Comparison of ENCODE assay signal across 24 cellular contexts in genomic region chr2:21260316-21260715, GRCh38.
DNase-seq lines count a peak whose midpoint lies in the region; ATAC-seq and TF ChIP-seq lines count a peak whose summit lies in the region.
"Had no signal": no experiment of that assay in that cellular context is flagged by ENCODE, and none has a peak within 500 bp of the region (broad histone marks: within the 10 kb centered on the region; RNA-seq: fewer than 3 reads in every experiment).

No MANE protein-coding gene starts in this region.

- no peak overlapping the region for H3K4me2 ChIP-seq in neuronal stem cell (ENCODE audit: insufficient read depth, low read length, poor library complexity, severe bottlenecking)
- H3K4me2 ChIP-seq: A549 had no signal

- ATAC-seq in HG03039 (IDR thresholded peaks at IDR 0.05; ENCODE audit: unreplicated experiment) (no peak), GM19455 (IDR thresholded peaks at IDR 0.05; ENCODE audit: unreplicated experiment) (no peak)
- ATAC-seq: A549, PC-3 had no signal

- peaks cover 9 to 11% of the 10 kb centered on the region in 2 donors for H3K4me1 ChIP-seq in neuronal stem cell (ENCODE audit: control insufficient read depth in 2 of 2, insufficient read depth in 1 of 2, low read depth in 1 of 2, low read length in 2 of 2)
- H3K4me1 ChIP-seq: A549 had no signal

- H3K27ac Mint-ChIP-seq in endothelial cell (ENCODE audit: unreplicated experiment): peak overlapping the region; percentile 73
- H3K27ac Mint-ChIP-seq: CD4-positive, alpha-beta memory T cell had no signal

- no peak overlapping the region for H3K4me3 Mint-ChIP-seq in endothelial cell (ENCODE audit: unreplicated experiment)
- H3K4me3 Mint-ChIP-seq: CD4-positive, alpha-beta memory T cell; H9 had no signal

- no peak overlapping the region for H3K4me3 ChIP-seq in neuronal stem cell (ENCODE audit: low read length in 2 of 2)
- H3K4me3 ChIP-seq: A549, GM23248 had no signal

- peak overlapping the region; percentile 57 for H2AFZ ChIP-seq in neuronal stem cell (ENCODE audit: low read length)
- H2AFZ ChIP-seq: GM23248 had no signal

- no peaks in the 10 kb centered on the region for H3K9me3 Mint-ChIP-seq in endothelial cell (ENCODE audit: unreplicated experiment)
- H3K9me3 Mint-ChIP-seq: H9 had no signal

- H3K27ac ChIP-seq in neuronal stem cell (replicated peaks; ENCODE audit: low read length): no peak overlapping the region
- H3K27ac ChIP-seq: A549, GM23248 had no signal

- H3K14ac ChIP-seq in neuronal stem cell (ENCODE audit: low read length): no peak overlapping the region

- no peaks in the 10 kb centered on the region for H3K27me3 ChIP-seq in neuronal stem cell (ENCODE audit: control insufficient read depth in 3 of 3, insufficient read depth in 3 of 3, low read depth in 1 of 3, low read length in 3 of 3)

- no peaks in the 10 kb centered on the region for H3K36me3 ChIP-seq in neuronal stem cell (replicated peaks in 1 of 2; ENCODE audit: control insufficient read depth in 2 of 2, insufficient read depth in 2 of 2, low read length in 2 of 2)

- no peak overlapping the region for H2BK120ac ChIP-seq in neuronal stem cell (ENCODE audit: low read depth, low read length)

- no peaks in the 10 kb centered on the region for H3K9me3 ChIP-seq in neuronal stem cell (replicated peaks in 1 of 2; ENCODE audit: control insufficient read depth in 2 of 2, insufficient read depth in 1 of 2, low read depth in 1 of 2, low read length in 2 of 2)

- H4K8ac ChIP-seq in neuronal stem cell (ENCODE audit: low read depth, low read length): no peak overlapping the region

- H2AK5ac ChIP-seq in neuronal stem cell (ENCODE audit: low read depth, low read length): no peak overlapping the region

- no peak overlapping the region for H2BK12ac ChIP-seq in neuronal stem cell (ENCODE audit: low read length)

- peaks cover 18% of the 10 kb centered on the region for H3K27me3 Mint-ChIP-seq in endothelial cell (ENCODE audit: unreplicated experiment)
- H3K27me3 Mint-ChIP-seq: CD4-positive, alpha-beta memory T cell had no signal

- no peak overlapping the region for H3K23ac ChIP-seq in neuronal stem cell (ENCODE audit: low read depth, low read length, poor library complexity)

- no peak overlapping the region for H3K4ac ChIP-seq in neuronal stem cell (ENCODE audit: low read length)

- no peak for TF ChIP-seq CTCF in endothelial cell (IDR thresholded peaks at IDR 0.05; ENCODE audit: unreplicated experiment)

- no peak overlapping the region for H2BK15ac ChIP-seq in neuronal stem cell (ENCODE audit: low read length)

- H3K18ac ChIP-seq in neuronal stem cell (ENCODE audit: low read length): no peak overlapping the region

- peaks cover 76% of the 10 kb centered on the region for H3K4me1 Mint-ChIP-seq in endothelial cell (ENCODE audit: unreplicated experiment)
- H3K4me1 Mint-ChIP-seq: CD4-positive, alpha-beta memory T cell had no signal

- DNase-seq in DMS 273 (lab: John Stamatoyannopoulos, UW; ENCODE audit: unreplicated experiment) (peak; percentile 81), NCI-H69 (lab: John Stamatoyannopoulos, UW) (peak; percentile 1), endothelial cell (ENCODE audit: low spot score) (no peak), neuronal stem cell (ENCODE audit: low spot score) (no peak)
- no peak for DNase-seq in stimulated activated naive CD4-positive, alpha-beta T cell (lab: John Stamatoyannopoulos, UW)
- DNase-seq: AML-193; CD4-positive, alpha-beta memory T cell; COR-L47; DMS153; DND-41; GM23248; H9; KBM-7; MV-4-11; NCI-H1105; NCI-H1436 treated with DMSO at 0.1 percent for 48 hours; NCI-H187 treated with DMSO at 0.1 percent for 48 hours; NCI-H2107; NCI-H2227 treated with DMSO at 0.1 percent for 48 hours; NCI-H526 treated with DMSO at 0.1 percent for 48 hours; PC-3 had no signal

- no peak overlapping the region for H4K91ac ChIP-seq in neuronal stem cell (ENCODE audit: low read depth, low read length, poor library complexity)

- peaks cover 3% of the 10 kb centered on the region for H3K36me3 Mint-ChIP-seq in endothelial cell (ENCODE audit: low read depth, unreplicated experiment)
- H3K36me3 Mint-ChIP-seq: CD4-positive, alpha-beta memory T cell had no signal

- no CpG with 5 or more reads among the region's 3 CpGs for WGBS in neuronal stem cell (ENCODE audit: extremely low coverage in 2 of 2, insufficient read length in 2 of 2, insufficient replicate concordance in 1 of 2), 2 donors

- no peak overlapping the region for H2BK5ac ChIP-seq in neuronal stem cell (ENCODE audit: low read length)

- no peaks in the 10 kb centered on the region for H3K79me1 ChIP-seq in neuronal stem cell (ENCODE audit: low read depth, low read length)

- no peak overlapping the region for H3K9ac ChIP-seq in neuronal stem cell (ENCODE audit: low read depth, low read length, poor library complexity)
- H3K9ac ChIP-seq: GM23248 had no signal

Comparison
In these comparisons a context has a peak if more than half of its experiments do, and no peak if none do; other contexts are left out.
1. DNase-seq: peak in DMS 273 (single experiment) and NCI-H69 (single experiment); none in endothelial cell (single experiment), neuronal stem cell (single experiment) and stimulated activated naive CD4-positive, alpha-beta T cell (0 of 6).